8 cellular contexts compared by ENCODE assay signal in the genomic region with DNA sequence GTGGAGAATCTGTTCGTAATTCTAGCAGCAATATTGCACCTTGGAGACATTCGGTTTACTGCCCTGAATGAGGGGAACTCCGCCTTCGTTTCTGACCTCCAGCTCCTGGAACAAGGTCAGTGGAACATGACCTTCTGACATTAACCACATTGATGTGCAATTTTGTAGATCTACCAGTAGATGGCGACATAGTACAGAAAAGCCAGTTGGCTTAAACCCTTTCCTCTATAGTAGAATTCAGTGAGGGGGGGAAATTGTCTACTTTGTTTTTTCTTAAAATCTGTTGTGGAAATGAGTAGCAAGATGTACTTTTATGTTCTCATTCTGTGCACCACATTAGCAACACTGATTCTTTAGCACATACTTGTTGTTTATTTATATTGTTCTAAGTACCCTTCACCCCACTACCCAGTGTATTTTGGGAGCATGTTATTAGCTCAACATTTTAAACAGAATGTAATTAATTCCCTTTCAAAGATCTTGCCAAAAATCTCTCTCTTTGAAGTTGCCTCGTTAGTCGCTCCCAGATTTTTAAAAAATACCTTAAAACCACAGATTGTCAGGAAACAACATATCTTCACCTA.
DNase-seq lines count a peak whose midpoint lies in the region; ATAC-seq, FAIRE-seq and TF ChIP-seq lines count a peak whose summit lies in the region.

No MANE protein-coding gene starts in this region.

- FAIRE-seq in D721Med (lab: Jason Lieb, UNC) = peak; percentile 84

- TF ChIP-seq CTCF in D721Med (IDR thresholded peaks at IDR 0.05; ENCODE audit: insufficient read depth, missing control alignments) = peak; percentile 86
- peak; percentile 80 for TF ChIP-seq CTCF in WERI-Rb-1 (IDR thresholded peaks at IDR 0.05; ENCODE audit: low read depth, low read length)

- H3K36me3 ChIP-seq in WERI-Rb-1 = no peaks in the 10 kb centered on the region

- no peak overlapping the region for H3K4me3 ChIP-seq in WERI-Rb-1 (ENCODE audit: low read depth, low read length)

- no peak overlapping the region for H3K27ac ChIP-seq in WERI-Rb-1

- peak; percentile 95 for ATAC-seq in GM18909 (IDR thresholded peaks at IDR 0.05; ENCODE audit: poor library complexity, unreplicated experiment)
- peak; percentile 91 for ATAC-seq in HG03039 (IDR thresholded peaks at IDR 0.05; ENCODE audit: unreplicated experiment)
- peak; percentile 94 for ATAC-seq in Right ventricle myocardium superior (ENCODE audit: poor library complexity)

- DNase-seq in D721Med (ENCODE audit: insufficient read length, low spot score) (no peak), NCI-H2029 (lab: John Stamatoyannopoulos, UW) (peak; percentile 75), WERI-Rb-1 (no peak), Right ventricle myocardium superior (no peak), putamen (ENCODE audit: low spot score) (peak; percentile 30), ureter (ENCODE audit: low spot score) (no peak)

- H3K9me3 ChIP-seq in WERI-Rb-1 (ENCODE audit: severe bottlenecking) = no peaks in the 10 kb centered on the region

- H3K27me3 ChIP-seq in WERI-Rb-1 (ENCODE audit: insufficient read depth, low read depth, severe bottlenecking) = no peaks in the 10 kb centered on the region

- intact Hi-C loops in Right ventricle myocardium superior (cut with DNase I) = loop anchor here (10.0 kb wide), 2 partner anchors 823 to 1143 kb away; a partner anchor contains a TSS

Comparison
In these comparisons a context has a peak if more than half of its experiments do, and no peak if none do; other contexts are left out.
1. DNase-seq: peak in NCI-H2029 (single experiment) and putamen (single experiment); none in D721Med (single experiment), WERI-Rb-1 (single experiment), Right ventricle myocardium superior (single experiment) and ureter (single experiment).
2. Peak in every context shown above with its lines, with median percentiles within 50 percentile points of each other: ATAC-seq.